2 cellular contexts compared by ENCODE assay signal in genomic region chr11:124894606-124895430, GRCh38.
TF ChIP-seq lines count a peak whose summit lies in the region.

No MANE protein-coding gene starts in this region.

TF ChIP-seq in SK-N-SH, 30 proteins besides CTCF, POLR2A, EP300 and RAD21 (continued from another document):
- TF ChIP-seq RFX5 (IDR thresholded peaks at IDR 0.05; ENCODE audit: low read length): no peak
- TF ChIP-seq, protein P1, sequence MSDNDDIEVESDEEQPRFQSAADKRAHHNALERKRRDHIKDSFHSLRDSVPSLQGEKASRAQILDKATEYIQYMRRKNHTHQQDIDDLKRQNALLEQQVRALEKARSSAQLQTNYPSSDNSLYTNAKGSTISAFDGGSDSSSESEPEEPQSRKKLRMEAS (IDR thresholded peaks at IDR 0.05; ENCODE audit: low read depth): no peak
- TF ChIP-seq NRF1 (IDR thresholded peaks at IDR 0.05; ENCODE audit: low read depth, low read length): no peak

TF ChIP-seq in SK-N-SH treated with all-trans-retinoic acid at 6 μM for 48 hours, 23 proteins besides CTCF, POLR2A, EP300 and RAD21 (continued from another document):
- TF ChIP-seq ZNF565 (CRISPR knock-in tag; conservative IDR thresholded peaks at IDR 0.05; ENCODE audit: low read depth): no peak
- TF ChIP-seq BACH2 (CRISPR knock-in tag; IDR thresholded peaks at IDR 0.05; ENCODE audit: borderline replicate concordance): no peak
- no peak for TF ChIP-seq RARB (CRISPR knock-in tag; IDR thresholded peaks at IDR 0.05)
- TF ChIP-seq TSHZ2 (CRISPR knock-in tag; IDR thresholded peaks at IDR 0.05): no peak
- no peak for TF ChIP-seq TOX (CRISPR knock-in tag; IDR thresholded peaks at IDR 0.05; ENCODE audit: borderline replicate concordance)
- TF ChIP-seq ARNTL (CRISPR knock-in tag; IDR thresholded peaks at IDR 0.05; ENCODE audit: borderline replicate concordance, low read depth): no peak
- no peak for TF ChIP-seq ZNF70 (CRISPR knock-in tag; IDR thresholded peaks at IDR 0.05)
- TF ChIP-seq, protein P2, sequence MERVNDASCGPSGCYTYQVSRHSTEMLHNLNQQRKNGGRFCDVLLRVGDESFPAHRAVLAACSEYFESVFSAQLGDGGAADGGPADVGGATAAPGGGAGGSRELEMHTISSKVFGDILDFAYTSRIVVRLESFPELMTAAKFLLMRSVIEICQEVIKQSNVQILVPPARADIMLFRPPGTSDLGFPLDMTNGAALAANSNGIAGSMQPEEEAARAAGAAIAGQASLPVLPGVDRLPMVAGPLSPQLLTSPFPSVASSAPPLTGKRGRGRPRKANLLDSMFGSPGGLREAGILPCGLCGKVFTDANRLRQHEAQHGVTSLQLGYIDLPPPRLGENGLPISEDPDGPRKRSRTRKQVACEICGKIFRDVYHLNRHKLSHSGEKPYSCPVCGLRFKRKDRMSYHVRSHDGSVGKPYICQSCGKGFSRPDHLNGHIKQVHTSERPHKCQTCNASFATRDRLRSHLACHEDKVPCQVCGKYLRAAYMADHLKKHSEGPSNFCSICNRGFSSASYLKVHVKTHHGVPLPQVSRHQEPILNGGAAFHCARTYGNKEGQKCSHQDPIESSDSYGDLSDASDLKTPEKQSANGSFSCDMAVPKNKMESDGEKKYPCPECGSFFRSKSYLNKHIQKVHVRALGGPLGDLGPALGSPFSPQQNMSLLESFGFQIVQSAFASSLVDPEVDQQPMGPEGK (CRISPR knock-in tag; IDR thresholded peaks at IDR 0.05; ENCODE audit: borderline replicate concordance): no peak
- TF ChIP-seq, protein P3, sequence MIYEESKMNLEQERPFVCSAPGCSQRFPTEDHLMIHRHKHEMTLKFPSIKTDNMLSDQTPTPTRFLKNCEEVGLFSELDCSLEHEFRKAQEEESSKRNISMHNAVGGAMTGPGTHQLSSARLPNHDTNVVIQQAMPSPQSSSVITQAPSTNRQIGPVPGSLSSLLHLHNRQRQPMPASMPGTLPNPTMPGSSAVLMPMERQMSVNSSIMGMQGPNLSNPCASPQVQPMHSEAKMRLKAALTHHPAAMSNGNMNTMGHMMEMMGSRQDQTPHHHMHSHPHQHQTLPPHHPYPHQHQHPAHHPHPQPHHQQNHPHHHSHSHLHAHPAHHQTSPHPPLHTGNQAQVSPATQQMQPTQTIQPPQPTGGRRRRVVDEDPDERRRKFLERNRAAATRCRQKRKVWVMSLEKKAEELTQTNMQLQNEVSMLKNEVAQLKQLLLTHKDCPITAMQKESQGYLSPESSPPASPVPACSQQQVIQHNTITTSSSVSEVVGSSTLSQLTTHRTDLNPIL (CRISPR knock-in tag; IDR thresholded peaks at IDR 0.05; ENCODE audit: low read depth): no peak
- TF ChIP-seq PPARA (CRISPR knock-in tag; IDR thresholded peaks at IDR 0.05; ENCODE audit: borderline replicate concordance): no peak
